ENCODE assay signal across 12 cellular contexts in genomic region chr10:122475130-122475529, GRCh38. TPM values are rescaled to one million over a fixed set of nuclear protein-coding genes. Genes with fewer than 3 reads are reported as not detected.
DNase-seq lines count a peak whose midpoint lies in the region; ATAC-seq and TF ChIP-seq lines count a peak whose summit lies in the region.
"Had no signal": no experiment of that assay in that cellular context is flagged by ENCODE, and none has a peak within 500 bp of the region (broad histone marks: within the 10 kb centered on the region; RNA-seq: fewer than 3 reads in every experiment).

No MANE protein-coding gene starts in this region.

- H3K27ac Mint-ChIP-seq in glutamatergic neuron (ENCODE audit: unreplicated experiment) (peak overlapping the region; percentile 75), neural crest cell (ENCODE audit: unreplicated experiment) (peak overlapping the region; percentile 5)
- H3K27ac Mint-ChIP-seq: activated CD8-positive, alpha-beta T cell treated with anti-CD3 and anti-CD28 coated beads, Interleukin-2, amount 10 ng/mL, durations not matched to agents 7 days and 5 days; naive thymus-derived CD4-positive, alpha-beta T cell had no signal

- H3K9me3 Mint-ChIP-seq in glutamatergic neuron (ENCODE audit: unreplicated experiment) (peaks cover 2% of the 10 kb centered on the region), neural crest cell (no peaks in the 10 kb centered on the region)

- H3K4me1 Mint-ChIP-seq in glutamatergic neuron (ENCODE audit: low read depth, unreplicated experiment) (peaks cover 26% of the 10 kb centered on the region), neural crest cell (peaks cover 22% of the 10 kb centered on the region)

- TF ChIP-seq POLR2A in upper lobe of left lung (IDR thresholded peaks at IDR 0.05) = no peak

- H3K27ac ChIP-seq in upper lobe of left lung = peak overlapping the region in 2 of 4 donors; percentile 10 to 67
- H3K27ac ChIP-seq: SJCRH30 had no signal

- no peak for TF ChIP-seq EP300 in upper lobe of left lung (IDR thresholded peaks at IDR 0.05)

- 30 to 39% methylated on average over 11 to 12 of the region's 12 CpGs for WGBS in upper lobe of left lung, 2 donors

- no peaks in the 10 kb centered on the region for H3K9me3 ChIP-seq in upper lobe of left lung
- H3K9me3 ChIP-seq: SJCRH30 had no signal

- H3K4me3 Mint-ChIP-seq in glutamatergic neuron (ENCODE audit: unreplicated experiment) (peak overlapping the region; percentile 24), neural crest cell (no peak overlapping the region)
- H3K4me3 Mint-ChIP-seq: activated CD8-positive, alpha-beta T cell treated with anti-CD3 and anti-CD28 coated beads, Interleukin-2, amount 10 ng/mL, durations not matched to agents 7 days and 5 days had no signal

- DNase-seq in amygdala (lab: John Stamatoyannopoulos, UW) (peak in 49 of 56 donors; percentile 30 to 86 (median 67)), glutamatergic neuron (no peak), neural crest cell (ENCODE audit: low read depth, low spot score) (no peak), upper lobe of left lung (peak in 1 of 2 donors; percentile 49), NCI-H1694 treated with DMSO at 0.1 percent for 48 hours (lab: John Stamatoyannopoulos, UW) (no peak), DMS79 (lab: John Stamatoyannopoulos, UW) (no peak)
- no peak for DNase-seq in activated CD4-positive, alpha-beta T cell treated with anti-CD3 and anti-CD28 coated beads for 1 hour
- DNase-seq: activated CD8-positive, alpha-beta T cell treated with anti-CD3 and anti-CD28 coated beads, Interleukin-2, amount 10 ng/mL, durations not matched to agents 7 days and 5 days; foreskin melanocyte; naive thymus-derived CD4-positive, alpha-beta T cell; NCI-H2107; SJCRH30 had no signal

- H3K4me3 ChIP-seq in upper lobe of left lung = no peak overlapping the region
- H3K4me3 ChIP-seq: SJCRH30 had no signal

- no peaks in the 10 kb centered on the region for H3K36me3 Mint-ChIP-seq in glutamatergic neuron (ENCODE audit: unreplicated experiment)
- no peaks in the 10 kb centered on the region for H3K36me3 Mint-ChIP-seq in neural crest cell (ENCODE audit: low read depth)

- no peaks in the 10 kb centered on the region for H3K36me3 ChIP-seq in upper lobe of left lung
- H3K36me3 ChIP-seq: SJCRH30 had no signal

- ATAC-seq in upper lobe of left lung (ENCODE audit: low FRiP score in 2 of 2) = peak; percentile 48 to 71
- ATAC-seq: activated CD8-positive, alpha-beta T cell treated with anti-CD3 and anti-CD28 coated beads, Interleukin-2, amount 10 ng/mL, durations not matched to agents 7 days and 5 days; naive thymus-derived CD4-positive, alpha-beta T cell had no signal

- peaks cover 19 to 28% (median 23%) of the 10 kb centered on the region in 4 donors for H3K4me1 ChIP-seq in upper lobe of left lung
- H3K4me1 ChIP-seq: SJCRH30 had no signal

- H3K27me3 Mint-ChIP-seq in glutamatergic neuron (ENCODE audit: unreplicated experiment) (peaks cover 2% of the 10 kb centered on the region), neural crest cell (ENCODE audit: low read depth) (peaks cover 3% of the 10 kb centered on the region)

- H3K27me3 ChIP-seq in upper lobe of left lung = no peaks in the 10 kb centered on the region
- H3K27me3 ChIP-seq: SJCRH30 had no signal

- TF ChIP-seq CTCF in glutamatergic neuron (IDR thresholded peaks at IDR 0.05; ENCODE audit: partially characterized antibody, unreplicated experiment) (no peak), neural crest cell (conservative IDR thresholded peaks at IDR 0.05) (no peak), upper lobe of left lung (IDR thresholded peaks at IDR 0.05) (no peak)

RNA-seq across cellular contexts. Expression of gene HTRA1, which starts 13.8 kb away (rescaled TPM):
- total RNA-seq in glutamatergic neuron (ENCODE audit: unreplicated experiment) (1.4 TPM), neural crest cell (8.2 and 9.0 TPM in 2 replicates), upper lobe of left lung (10 to 100 TPM; 20.7 to 72.8 (median 36.2) TPM)
- total RNA-seq: activated CD8-positive, alpha-beta T cell treated with anti-CD3 and anti-CD28 coated beads, Interleukin-2, amount 10 ng/mL, durations not matched to agents 7 days and 5 days had no signal

RNA-seq across cellular contexts. Expression of gene ARMS2, which starts 20.7 kb away (rescaled TPM):
- total RNA-seq in glutamatergic neuron (ENCODE audit: unreplicated experiment) (not detected), neural crest cell (not detected in 2 replicates), upper lobe of left lung (not detected)
- total RNA-seq: activated CD8-positive, alpha-beta T cell treated with anti-CD3 and anti-CD28 coated beads, Interleukin-2, amount 10 ng/mL, durations not matched to agents 7 days and 5 days; naive thymus-derived CD4-positive, alpha-beta T cell; SJCRH30 had no signal

Comparison
In these comparisons a context has a peak if more than half of its experiments do, and no peak if none do; other contexts are left out.
1. DNase-seq: peak in amygdala (49 of 56); none in glutamatergic neuron (single experiment), neural crest cell (single experiment), NCI-H1694 treated with DMSO at 0.1 percent for 48 hours (single experiment), DMS79 (single experiment) and activated CD4-positive, alpha-beta T cell treated with anti-CD3 and anti-CD28 coated beads for 1 hour (single experiment).